In genomic region chr7:155003215-155003999, GRCh38 we compare ENCODE assay signal across 8 cellular contexts. TPM values are rescaled to one million over a fixed set of nuclear protein-coding genes. Genes with fewer than 3 reads are reported as not detected.
A peak's percentile ranks its signal among the peaks of the same experiment; 100 is the strongest.
DNase-seq lines count a peak whose midpoint lies in the region; ATAC-seq and TF ChIP-seq lines count a peak whose summit lies in the region.

No MANE protein-coding gene starts in this region.

- peak overlapping the region; percentile 90 for H3K27ac Mint-ChIP-seq in T-helper 2 cell treated with Interferon-gamma antibody and Interleukin-4, amounts not matched to agents 5 μg/mL and 100 μg/mL, for 36 hours

- peaks cover 0 to 6% of the 10 kb centered on the region in 2 donors for H3K36me3 ChIP-seq in ascending aorta
- no peaks in the 10 kb centered on the region for H3K36me3 ChIP-seq in aorta (ENCODE audit: control insufficient read depth in 1 of 2, insufficient read depth in 2 of 2, low read length in 1 of 2)

- CTCF ChIA-PET in HEK293T (lab: Yijun Ruan, JAX): no interaction called here

- peaks cover 13% of the 10 kb centered on the region for H3K36me3 Mint-ChIP-seq in T-helper 2 cell treated with Interferon-gamma antibody and Interleukin-4, amounts not matched to agents 5 μg/mL and 100 μg/mL, for 36 hours (ENCODE audit: low read depth)

- 1% methylated on average over 73 to 89 of the region's 89 CpGs for WGBS in aorta, 2 donors

- H3K9me3 ChIP-seq in ascending aorta (no peaks in the 10 kb centered on the region), aorta (ENCODE audit: control insufficient read depth, low read length) (no peaks in the 10 kb centered on the region)

- no peaks in the 10 kb centered on the region for H3K9me3 Mint-ChIP-seq in T-helper 2 cell treated with Interferon-gamma antibody and Interleukin-4, amounts not matched to agents 5 μg/mL and 100 μg/mL, for 36 hours

- H3K4me3 ChIP-seq in GM12875 (ENCODE audit: low read depth, low read length) (peak overlapping the region; percentile 99), ascending aorta (peak overlapping the region; percentile 80 to 91), aorta (ENCODE audit: low read length in 2 of 2) (peak overlapping the region; percentile 95 to 96)

- H3K27me3 Mint-ChIP-seq in T-helper 2 cell treated with Interferon-gamma antibody and Interleukin-4, amounts not matched to agents 5 μg/mL and 100 μg/mL, for 36 hours (ENCODE audit: low read depth): no peaks in the 10 kb centered on the region

- H3K4me1 Mint-ChIP-seq in T-helper 2 cell treated with Interferon-gamma antibody and Interleukin-4, amounts not matched to agents 5 μg/mL and 100 μg/mL, for 36 hours (ENCODE audit: low read depth): peaks cover 11% of the 10 kb centered on the region

- H3K27me3 ChIP-seq in ascending aorta (no peaks in the 10 kb centered on the region), aorta (ENCODE audit: control insufficient read depth in 1 of 2, insufficient read depth in 2 of 2, low read length in 1 of 2) (no peaks in the 10 kb centered on the region)

- TF ChIP-seq CTCF in GM12875 (IDR thresholded peaks at IDR 0.05; ENCODE audit: borderline replicate concordance, insufficient read depth, low read depth, low read length): no peak
- peak in 1 of 3 experiments; percentile 19 for TF ChIP-seq CTCF in ascending aorta (IDR thresholded peaks at IDR 0.05)

- H3K4me3 Mint-ChIP-seq in T-helper 2 cell treated with Interferon-gamma antibody and Interleukin-4, amounts not matched to agents 5 μg/mL and 100 μg/mL, for 36 hours: peak overlapping the region; percentile 92

- H3K4me1 ChIP-seq in ascending aorta: no peaks in the 10 kb centered on the region
- no peaks in the 10 kb centered on the region for H3K4me1 ChIP-seq in aorta (ENCODE audit: control insufficient read depth in 1 of 2, insufficient read depth in 2 of 2, low read length in 2 of 2)

- POLR2A ChIA-PET in HEK293T (lab: Yijun Ruan, JAX): interaction anchor here (1.0 to 2.0 kb wide), 5 partner anchors 12 to 342 kb away, joined by 3 to 8 read pairs (median 4); no protein-coding TSS in a partner anchor

- DNase-seq in HEK293T (ENCODE audit: extremely low spot score) (peak; percentile 99), NAMALWA (ENCODE audit: low spot score) (peak; percentile 89), ascending aorta (ENCODE audit: low spot score in 2 of 2) (peak; percentile 18 to 85), hepatic stellate cell (ENCODE audit: low spot score) (peak; percentile 98), renal cortical epithelial cell (ENCODE audit: low read depth) (peak; percentile 40), aorta (peak; percentile 85 to 91)
- peak; percentile 80 for DNase-seq in T-helper 2 cell treated with Interferon-gamma antibody and Interleukin-4, amounts not matched to agents 5 μg/mL and 100 μg/mL, for 36 hours (ENCODE audit: low spot score)

- peak; percentile 98 for ATAC-seq in aorta (ENCODE audit: low FRiP score)

- intact Hi-C loops in ascending aorta (cut with DNase I) (loop anchor here (1.0 to 10.0 kb wide), 3 partner anchors 75 to 641 kb away; partner anchors contain the start of genes INSIG1 and RBM33), aorta (cut with DNase I) (loop anchor here (2.0 to 10.0 kb wide), 3 partner anchors 76 to 293 kb away; partner anchors contain the start of gene INSIG1 (in 2 of the 2))

- H3K27ac ChIP-seq in ascending aorta (peak overlapping the region; percentile 78 to 84), aorta (ENCODE audit: low read depth in 1 of 2, low read length in 2 of 2) (peak overlapping the region in 1 of 2 donors; percentile 85)

TF ChIP-seq in HEK293T, 16 proteins besides CTCF, POLR2A, EP300 and RAD21:
- TF ChIP-seq NFRKB (IDR thresholded peaks at IDR 0.05): no peak
- TF ChIP-seq BHLHE40 (IDR thresholded peaks at IDR 0.05; ENCODE audit: borderline replicate concordance): peak; percentile 62; the same call in 1 of the 2 replicates
- TF ChIP-seq ARNT (IDR thresholded peaks at IDR 0.05): peak; percentile 89
- TF ChIP-seq SUZ12 (IDR thresholded peaks at IDR 0.05): no peak
- 0 out of 2 replicates have a peak, but pooled peaks have one; percentile 60 for TF ChIP-seq TARDBP (IDR thresholded peaks at IDR 0.05)
- TF ChIP-seq FOXK2 (IDR thresholded peaks at IDR 0.05): no peak
- no peak for TF ChIP-seq HDGF (IDR thresholded peaks at IDR 0.05; ENCODE audit: borderline replicate concordance)
- peak; percentile 68; the same call in 1 of the 2 replicates for TF ChIP-seq LEF1 (IDR thresholded peaks at IDR 0.05; ENCODE audit: borderline replicate concordance)
- peak; percentile 98 for TF ChIP-seq FOXM1 (IDR thresholded peaks at IDR 0.05; ENCODE audit: borderline replicate concordance)

RNA-seq across cellular contexts. Expression of gene PAXIP1, which starts 0.5 kb away (rescaled TPM):
- 1.7 TPM for total RNA-seq in ascending aorta
- 8.7 and 10.8 TPM in 2 replicates for total RNA-seq in renal cortical epithelial cell
- total RNA-seq in aorta: 10 to 100 TPM in 1 of 2 donors, 1 to 10 TPM in 1; 6.3 to 12.2 TPM
- polyA plus RNA-seq in aorta: 1 to 10 TPM; 3.4 to 4.5 TPM

Comparison
In these comparisons a context has a peak if more than half of its experiments do, and no peak if none do; other contexts are left out.
1. DNase-seq: peak in every context shown above with its lines; median percentile 99 in HEK293T; 98 in hepatic stellate cell; 89 in NAMALWA; 88 in aorta; 80 in T-helper 2 cell treated with Interferon-gamma antibody and Interleukin-4, amounts not matched to agents 5 μg/mL and 100 μg/mL, for 36 hours; 52 in ascending aorta; 40 in renal cortical epithelial cell.